In the genomic region with DNA sequence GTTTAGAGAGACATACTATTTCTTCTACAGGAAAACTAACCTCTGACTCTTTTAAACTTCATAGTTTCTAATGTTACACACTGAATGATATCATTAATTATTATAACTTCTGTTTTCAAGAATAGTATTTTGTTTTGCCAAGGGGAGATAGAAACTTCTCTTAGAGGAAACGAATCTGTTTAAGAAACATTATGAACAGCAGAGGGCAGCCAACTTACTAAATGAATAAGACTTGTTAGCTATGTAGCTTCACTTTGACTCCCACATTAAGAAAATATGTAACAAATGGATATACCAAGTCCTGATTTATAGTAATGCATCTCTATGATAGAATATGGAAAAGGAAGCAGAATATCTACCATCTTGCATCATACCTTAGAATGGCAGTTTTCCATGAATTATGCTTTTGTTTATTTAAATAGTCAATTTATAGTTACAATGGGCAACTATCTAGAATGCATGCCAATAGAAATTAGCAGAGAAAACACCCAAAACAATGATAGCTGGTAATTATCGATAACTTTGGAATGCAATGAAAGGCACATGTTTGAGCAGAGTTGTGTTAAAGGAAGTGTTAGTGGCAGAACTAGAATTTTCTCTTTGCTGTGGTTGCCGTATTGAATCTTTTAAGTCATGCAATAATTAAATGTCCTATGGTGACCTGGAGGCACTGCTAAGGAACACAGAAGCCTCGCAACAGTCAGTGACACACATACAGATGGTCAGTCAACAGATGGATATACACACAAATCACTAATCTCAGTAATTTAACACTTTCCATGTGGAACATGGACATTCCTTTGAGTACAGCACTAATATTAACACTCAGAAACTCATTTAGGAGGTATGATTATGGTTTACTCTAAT, we compare ENCODE assay signal across 9 cellular contexts.
DNase-seq lines count a peak whose midpoint lies in the region; ATAC-seq and TF ChIP-seq lines count a peak whose summit lies in the region.
"Had no signal": no experiment of that assay in that cellular context is flagged by ENCODE, and none has a peak within 500 bp of the region (broad histone marks: within the 10 kb centered on the region; RNA-seq: fewer than 3 reads in every experiment).

No MANE protein-coding gene starts in this region.

- H3K27me3 Mint-ChIP-seq in glutamatergic neuron (ENCODE audit: unreplicated experiment), result peaks cover 9% of the 10 kb centered on the region

- H3K27ac ChIP-seq in spleen, result no peak overlapping the region

- peaks cover 0 to 26% (median 10%) of the 10 kb centered on the region in 7 donors for H3K27me3 ChIP-seq in spleen (replicated peaks in 1 of 7)

- WGBS in spleen, 5 donors, result 58 to 64% (median 60%) methylated on average over 4 of the region's 4 CpGs

- H3K36me3 ChIP-seq in spleen, result peaks cover 0 to 38% (median 0%) of the 10 kb centered on the region in 6 donors

- H3K36me3 Mint-ChIP-seq in glutamatergic neuron (ENCODE audit: unreplicated experiment), result no peaks in the 10 kb centered on the region
- H3K36me3 Mint-ChIP-seq: CD4-positive, alpha-beta memory T cell had no signal

- H3K4me1 Mint-ChIP-seq in glutamatergic neuron (ENCODE audit: low read depth, unreplicated experiment), result peaks cover 32% of the 10 kb centered on the region

- no peak overlapping the region for H3K4me3 ChIP-seq in spleen

- peak; percentile 39 for TF ChIP-seq CTCF in glutamatergic neuron (IDR thresholded peaks at IDR 0.05; ENCODE audit: partially characterized antibody, unreplicated experiment)
- peak in 8 of 11 experiments; percentile 15 to 59 (median 42) for TF ChIP-seq CTCF in spleen (IDR thresholded peaks at IDR 0.05 in 8 of 11, conservative IDR thresholded peaks at IDR 0.05 in 3 of 11)

- peak overlapping the region; percentile 55 for H3K4me3 Mint-ChIP-seq in glutamatergic neuron (ENCODE audit: unreplicated experiment)
- H3K4me3 Mint-ChIP-seq: CD4-positive, alpha-beta memory T cell had no signal

- peak; percentile 42 for DNase-seq in NCI-H2196 (lab: John Stamatoyannopoulos, UW; ENCODE audit: unreplicated experiment)
- DNase-seq in NCI-H2196 treated with DMSO at 0.1 percent for 48 hours (lab: John Stamatoyannopoulos, UW; ENCODE audit: unreplicated experiment), result no peak
- DNase-seq in MV-4-11 (lab: John Stamatoyannopoulos, UW), result peak; percentile 59
- DNase-seq in SW480 (ENCODE audit: low spot score), result peak; percentile 73
- DNase-seq in glutamatergic neuron, result no peak
- DNase-seq in spleen, result no peak

- H3K9me3 Mint-ChIP-seq in glutamatergic neuron (ENCODE audit: unreplicated experiment), result peaks cover 7% of the 10 kb centered on the region

- TF ChIP-seq POLR2A in spleen (IDR thresholded peaks at IDR 0.05), result no peak

- H3K4me1 ChIP-seq in spleen, result peaks cover 0 to 4% (median 0%) of the 10 kb centered on the region in 6 donors

- ATAC-seq in HG03108 (IDR thresholded peaks at IDR 0.05; ENCODE audit: unreplicated experiment) (no peak), GM19035 (IDR thresholded peaks at IDR 0.05; ENCODE audit: unreplicated experiment) (no peak)

- no peaks in the 10 kb centered on the region for H3K9me3 ChIP-seq in spleen

- intact Hi-C loops in spleen (cut with DNase I; ENCODE audit: low total_unique reads), result loop anchor here (5.0 kb wide), 1 partner anchor 381 kb away; no protein-coding TSS in a partner anchor

- peak overlapping the region; percentile 87 for H3K27ac Mint-ChIP-seq in glutamatergic neuron (ENCODE audit: unreplicated experiment)
- H3K27ac Mint-ChIP-seq: CD4-positive, alpha-beta memory T cell had no signal

Comparison
In these comparisons a context has a peak if more than half of its experiments do, and no peak if none do; other contexts are left out.
1. DNase-seq: peak in NCI-H2196 (single experiment), MV-4-11 (single experiment) and SW480 (single experiment); none in NCI-H2196 treated with DMSO at 0.1 percent for 48 hours (single experiment), glutamatergic neuron (single experiment) and spleen (single experiment).